Comparison of ENCODE assay signal across 16 cellular contexts in genomic region chr16:89401205-89401604, GRCh38.
DNase-seq lines count a peak whose midpoint lies in the region; ATAC-seq and TF ChIP-seq lines count a peak whose summit lies in the region.
"Had no signal": no experiment of that assay in that cellular context is flagged by ENCODE, and none has a peak within 500 bp of the region (broad histone marks: within the 10 kb centered on the region; RNA-seq: fewer than 3 reads in every experiment).

No MANE protein-coding gene starts in this region.

- no peaks in the 10 kb centered on the region for H3K27me3 Mint-ChIP-seq in CD4-positive, alpha-beta memory T cell
- no peaks in the 10 kb centered on the region for H3K27me3 Mint-ChIP-seq in activated CD4-positive, alpha-beta memory T cell treated with anti-CD3 and anti-CD28 coated beads for 36 hours

- H3K27me3 ChIP-seq in A673 (replicated peaks; ENCODE audit: insufficient read depth, low read depth, low read length, poor library complexity) (no peaks in the 10 kb centered on the region), hepatocyte (no peaks in the 10 kb centered on the region)
- H3K27me3 ChIP-seq in CD4-positive, alpha-beta memory T cell (ENCODE audit: insufficient read depth, low read length): no peaks in the 10 kb centered on the region
- H3K27me3 ChIP-seq: cardiac muscle cell, dorsolateral prefrontal cortex, vagina had no signal

- peaks cover 0 to 25% of the 10 kb centered on the region in 2 donors for H3K36me3 Mint-ChIP-seq in CD4-positive, alpha-beta memory T cell
- H3K36me3 Mint-ChIP-seq in activated CD4-positive, alpha-beta memory T cell treated with anti-CD3 and anti-CD28 coated beads for 36 hours: peaks cover 4% of the 10 kb centered on the region

- H3K4me1 ChIP-seq in A673 (ENCODE audit: insufficient read depth, low read length, poor library complexity, severe bottlenecking) (peaks cover 27% of the 10 kb centered on the region), hepatocyte (ENCODE audit: insufficient read depth) (peaks cover 37% of the 10 kb centered on the region)
- peaks cover 71% of the 10 kb centered on the region for H3K4me1 ChIP-seq in CD4-positive, alpha-beta memory T cell (ENCODE audit: insufficient read depth, low read length)

- no TSS peak for BruUV-seq in A673 (replicated peaks; lab: Mats Ljungman, UMichigan)

- TF ChIP-seq CTCF in A673 (conservative IDR thresholded peaks at IDR 0.05; ENCODE audit: low read depth, low read length): no peak
- no peak for TF ChIP-seq CTCF in hepatocyte (IDR thresholded peaks at IDR 0.05; ENCODE audit: poor library complexity)

- CTCF ChIA-PET in A673 (lab: Charles Lee): no interaction called here
- CTCF ChIA-PET in CD4-positive, alpha-beta memory T cell (lab: Charles Lee; ENCODE audit: partially characterized antibody): interaction anchor here (1.1 kb wide), 1 partner anchor 54 kb away, joined by 3 read pairs; no protein-coding TSS in a partner anchor
- CTCF ChIA-PET in activated CD4-positive, alpha-beta memory T cell treated with anti-CD3 and anti-CD28 coated beads for 36 hours (lab: Charles Lee): no interaction called here

- peaks cover 90% of the 10 kb centered on the region for H4K20me1 ChIP-seq in hepatocyte (ENCODE audit: insufficient read depth, poor library complexity, severe bottlenecking)

- DNase-seq in A673 (ENCODE audit: low spot score) (peak; percentile 65), hepatocyte (ENCODE audit: low spot score) (no peak), SIG-M5 (lab: John Stamatoyannopoulos, UW) (no peak)
- DNase-seq in CD4-positive, alpha-beta memory T cell: no peak
- DNase-seq in activated CD4-positive, alpha-beta memory T cell treated with anti-CD3 and anti-CD28 coated beads for 36 hours: no peak
- DNase-seq: activated CD4-positive, CD25-positive, alpha-beta regulatory T cell; dorsolateral prefrontal cortex; NCI-H1048; NCI-H2029 treated with DMSO at 0.1 percent for 48 hours; posterior cingulate gyrus; substantia nigra had no signal

- peak overlapping the region in 6 of 7 donors; percentile 15 to 94 (median 68) for H3K27ac Mint-ChIP-seq in CD4-positive, alpha-beta memory T cell
- H3K27ac Mint-ChIP-seq in activated CD4-positive, alpha-beta memory T cell treated with anti-CD3 and anti-CD28 coated beads for 36 hours: peak overlapping the region; percentile 25

- H3K9me3 ChIP-seq in A673 (ENCODE audit: low read depth, low read length, poor library complexity, severe bottlenecking) (no peaks in the 10 kb centered on the region), hepatocyte (ENCODE audit: low read depth) (no peaks in the 10 kb centered on the region)
- no peaks in the 10 kb centered on the region for H3K9me3 ChIP-seq in CD4-positive, alpha-beta memory T cell (ENCODE audit: control insufficient read depth in 1 of 2, low read length in 2 of 2)
- H3K9me3 ChIP-seq: vagina had no signal

- peak overlapping the region; percentile 34 for H3K27ac ChIP-seq in A673 (ENCODE audit: low read depth, low read length, poor library complexity, severe bottlenecking)
- H3K27ac ChIP-seq in CD4-positive, alpha-beta memory T cell (ENCODE audit: low read depth, low read length): no peak overlapping the region
- peak overlapping the region; percentile 90 for H3K27ac ChIP-seq in hepatocyte
- H3K27ac ChIP-seq: cardiac muscle cell, vagina had no signal

- no peak for ATAC-seq in HG02642 (IDR thresholded peaks at IDR 0.05; ENCODE audit: poor library complexity, unreplicated experiment)
- ATAC-seq in GM21423 (IDR thresholded peaks at IDR 0.05; ENCODE audit: unreplicated experiment): no peak
- ATAC-seq: Right ventricle myocardium inferior had no signal

- no peak overlapping the region for H2AFZ ChIP-seq in hepatocyte

- peak overlapping the region; percentile 11 for H3K4me3 ChIP-seq in A673 (ENCODE audit: low read depth, low read length, poor library complexity, severe bottlenecking)
- H3K4me3 ChIP-seq in CD4-positive, alpha-beta memory T cell (ENCODE audit: low read length in 2 of 2): no peak overlapping the region
- H3K4me3 ChIP-seq in hepatocyte: no peak overlapping the region
- H3K4me3 ChIP-seq: cardiac muscle cell, vagina had no signal

- peak overlapping the region; percentile 64 for H3K4me2 ChIP-seq in hepatocyte

- POLR2A ChIA-PET in A673 (lab: Charles Lee; ENCODE audit: low non-redundant PET): no interaction called here
- POLR2A ChIA-PET in CD4-positive, alpha-beta memory T cell (lab: Charles Lee; ENCODE audit: partially characterized antibody): no interaction called here
- POLR2A ChIA-PET in activated CD4-positive, alpha-beta memory T cell treated with anti-CD3 and anti-CD28 coated beads for 36 hours (lab: Charles Lee): no interaction called here

- peak overlapping the region in 2 of 8 donors; percentile 7 to 58 for H3K4me3 Mint-ChIP-seq in CD4-positive, alpha-beta memory T cell
- H3K4me3 Mint-ChIP-seq in activated CD4-positive, alpha-beta memory T cell treated with anti-CD3 and anti-CD28 coated beads for 36 hours: no peak overlapping the region

- 86% methylated on average over 12 of the region's 12 CpGs for whole genome bisulfite sequencing in hepatocyte (ENCODE audit: low lambda C conversion rate, missing lambda C conversion rate)

- no peaks in the 10 kb centered on the region for H3K9me3 Mint-ChIP-seq in CD4-positive, alpha-beta memory T cell
- no peaks in the 10 kb centered on the region for H3K9me3 Mint-ChIP-seq in activated CD4-positive, alpha-beta memory T cell treated with anti-CD3 and anti-CD28 coated beads for 36 hours

- H3K4me1 Mint-ChIP-seq in CD4-positive, alpha-beta memory T cell: peaks cover 43 to 85% (median 63%) of the 10 kb centered on the region in 4 donors
- H3K4me1 Mint-ChIP-seq in activated CD4-positive, alpha-beta memory T cell treated with anti-CD3 and anti-CD28 coated beads for 36 hours (ENCODE audit: low read depth): peaks cover 61% of the 10 kb centered on the region

- intact Hi-C loops in A673 (cut with micrococcal nuclease; ENCODE audit: unreplicated experiment): no loop called here
- intact Hi-C loops in CD4-positive, alpha-beta memory T cell (cut with micrococcal nuclease): no loop called here
- intact Hi-C loops in activated CD4-positive, alpha-beta memory T cell treated with anti-CD3 and anti-CD28 coated beads for 36 hours (cut with micrococcal nuclease): no loop called here

- no peaks in the 10 kb centered on the region for H3K9me2 ChIP-seq in hepatocyte (replicated peaks; ENCODE audit: insufficient read depth)

- H3K36me3 ChIP-seq in A673 (ENCODE audit: insufficient read depth, low read length, poor library complexity, severe bottlenecking) (peaks cover 7% of the 10 kb centered on the region), hepatocyte (replicated peaks; ENCODE audit: insufficient read depth, low read depth) (no peaks in the 10 kb centered on the region)
- no peaks in the 10 kb centered on the region for H3K36me3 ChIP-seq in CD4-positive, alpha-beta memory T cell (ENCODE audit: insufficient read depth, low read length)
- H3K36me3 ChIP-seq: cardiac muscle cell, vagina had no signal

- peaks cover 92% of the 10 kb centered on the region for H3K79me2 ChIP-seq in hepatocyte
